In the genomic region with DNA sequence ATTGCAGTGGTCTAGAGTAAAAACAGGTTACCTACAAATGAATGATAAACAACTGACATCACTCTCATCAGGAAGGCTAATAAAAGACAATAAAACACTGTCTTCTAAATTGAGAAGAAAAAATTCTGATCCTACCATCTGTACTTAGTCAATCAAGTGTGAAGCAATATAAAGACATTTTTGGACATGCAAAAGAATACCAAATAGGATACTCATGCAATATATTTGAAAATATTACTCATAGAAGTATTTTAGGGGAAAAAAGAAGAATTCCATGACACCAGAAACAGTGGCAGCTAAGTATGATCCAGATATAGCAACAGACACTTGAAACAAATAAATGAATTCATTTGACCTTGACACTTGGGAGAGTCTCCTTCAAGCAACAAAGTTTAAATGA, we compare ENCODE assay signal across 25 cellular contexts.
DNase-seq lines count a peak whose midpoint lies in the region.
"Had no signal": no experiment of that assay in that cellular context is flagged by ENCODE, and none has a peak within 500 bp of the region (broad histone marks: within the 10 kb centered on the region; RNA-seq: fewer than 3 reads in every experiment).

No MANE protein-coding gene starts in this region.

- peak; percentile 4 for DNase-seq in AG20443 (ENCODE audit: low spot score)
- peak; percentile 23 for DNase-seq in HCEC 1CT
- DNase-seq in dedifferentiated amniotic fluid mesenchymal stem cell (ENCODE audit: extremely low spot score): peak; percentile 30
- DNase-seq in myocyte (ENCODE audit: low read depth): peak; percentile 4
- no peak for DNase-seq in activated T-cell treated with anti-CD3 and anti-CD28 coated beads for 4 hours
- DNase-seq in NCI-H2171 treated with DMSO at 0.1 percent for 48 hours (lab: John Stamatoyannopoulos, UW): no peak
- DNase-seq in effector CD4-positive, alpha-beta T cell: no peak
- no peak for DNase-seq in NCI-H748 treated with DMSO at 0.1 percent for 48 hours (lab: John Stamatoyannopoulos, UW)
- DNase-seq: 8988T; ACHN; CD4-positive, CD25-positive, alpha-beta regulatory T cell; DMS153; DND-41; GOT3; KG1; MM.1S; NCI-H1048; NCI-H1417; NCI-H1694; NCI-H2081; NCI-H2171; NCI-H524; NCI-H774; PC-3; SJCRH30 had no signal

Comparison
In these comparisons a context has a peak if more than half of its experiments do, and no peak if none do; other contexts are left out.
1. DNase-seq: peak in AG20443 (single experiment), HCEC 1CT (single experiment), dedifferentiated amniotic fluid mesenchymal stem cell (single experiment) and myocyte (single experiment); none in activated T-cell treated with anti-CD3 and anti-CD28 coated beads for 4 hours (single experiment), NCI-H2171 treated with DMSO at 0.1 percent for 48 hours (single experiment), effector CD4-positive, alpha-beta T cell (single experiment) and NCI-H748 treated with DMSO at 0.1 percent for 48 hours (single experiment).